ENCODE assay signal across 8 cellular contexts in the genomic region with DNA sequence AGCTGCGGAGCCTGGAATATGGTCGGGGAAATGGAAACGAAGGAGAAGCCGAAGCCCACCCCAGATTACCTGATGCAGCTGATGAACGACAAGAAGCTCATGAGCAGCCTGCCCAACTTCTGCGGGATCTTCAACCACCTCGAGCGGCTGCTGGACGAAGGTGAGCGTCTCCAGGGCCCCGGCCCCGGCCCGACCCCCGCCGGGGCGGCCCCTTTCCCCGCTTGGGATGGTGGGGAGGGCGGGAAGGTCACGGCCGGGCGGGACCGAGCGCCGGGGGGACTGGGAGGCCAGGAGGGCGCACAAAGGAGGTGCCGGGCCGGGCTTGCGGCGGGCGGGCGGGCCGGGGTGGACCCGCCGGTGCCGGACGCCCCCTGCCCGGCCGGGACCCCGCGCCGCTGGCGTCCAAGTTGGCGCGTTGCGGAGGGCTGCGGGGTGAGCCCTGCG. TPM values are rescaled to one million over a fixed set of nuclear protein-coding genes. Genes with fewer than 3 reads are reported as not detected.
A peak's percentile ranks its signal among the peaks of the same experiment; 100 is the strongest.
DNase-seq lines count a peak whose midpoint lies in the region; TF ChIP-seq lines count a peak whose summit lies in the region.

No MANE protein-coding gene starts in this region.

- DNase-seq in activated CD4-positive, CD25-positive, alpha-beta regulatory T cell treated with anti-CD3 and anti-CD28 coated beads, Interleukin-2, amount 50 U/mL, for 72 hours: peak; percentile 46
- DNase-seq in activated CD4-positive, CD25-positive, alpha-beta regulatory T cell (lab: John Stamatoyannopoulos, UW): no peak
- DNase-seq in KBM-7 (peak; percentile 29), iPS-NIHi11 (ENCODE audit: low spot score) (peak; percentile 33), stomach (no peak), NCI-H2196 treated with DMSO at 0.1 percent for 48 hours (lab: John Stamatoyannopoulos, UW; ENCODE audit: unreplicated experiment) (no peak), NCI-H510A treated with DMSO at 0.1 percent for 48 hours (lab: John Stamatoyannopoulos, UW) (no peak)

- H3K4me1 Mint-ChIP-seq in activated naive CD8-positive, alpha-beta T cell (ENCODE audit: low read depth): peaks cover 48% of the 10 kb centered on the region

- peak overlapping the region; percentile 96 to 100 (median 99) for H3K27ac ChIP-seq in stomach

- no peaks in the 10 kb centered on the region for H3K9me3 Mint-ChIP-seq in activated naive CD8-positive, alpha-beta T cell (ENCODE audit: low read depth)

- no peaks in the 10 kb centered on the region for H3K36me3 ChIP-seq in stomach

- WGBS in stomach, 5 donors: 0 to 1% (median 0%) methylated on average over 2 to 47 of the region's 47 CpGs

- intact Hi-C loops in stomach (cut with DNase I; ENCODE audit: low total_unique reads): no loop called here

- TF ChIP-seq EP300 in stomach (IDR thresholded peaks at IDR 0.05): no peak

- no peaks in the 10 kb centered on the region for H3K36me3 Mint-ChIP-seq in activated naive CD8-positive, alpha-beta T cell

- no peaks in the 10 kb centered on the region for H3K9me3 ChIP-seq in stomach

- peaks cover 0 to 45% (median 29%) of the 10 kb centered on the region in 4 donors for H3K4me1 ChIP-seq in stomach

- H3K27ac Mint-ChIP-seq in activated naive CD8-positive, alpha-beta T cell: no peak overlapping the region

- no peak for TF ChIP-seq CTCF in stomach (IDR thresholded peaks at IDR 0.05)

- H3K27me3 ChIP-seq in stomach: no peaks in the 10 kb centered on the region

- H3K4me3 ChIP-seq in stomach: peak overlapping the region; percentile 76 to 97 (median 96)

- H3K4me3 Mint-ChIP-seq in activated naive CD8-positive, alpha-beta T cell: peak overlapping the region; percentile 81

- H3K27me3 Mint-ChIP-seq in activated naive CD8-positive, alpha-beta T cell: no peaks in the 10 kb centered on the region

- no peak for TF ChIP-seq POLR2A in stomach (IDR thresholded peaks at IDR 0.05)

- in situ Hi-C loops in KBM-7 (cut with MboI; ENCODE audit: low pct_unique_long_range_greater_than_20kb, low sequenced_read_pairs): no loop called here

RNA-seq across cellular contexts. Expression of a gene that starts 0.7 kb away (rescaled TPM):
- 100 to 1,000 TPM in 2 of 5 donors, 10 to 100 TPM in 3; 13.9 to 261 (median 76.7) TPM for total RNA-seq in stomach
- 10 to 100 TPM in 2 of 3 donors, 1 to 10 TPM in 1; 8.0 to 25.5 (median 20.2) TPM for polyA plus RNA-seq in stomach

Comparison
In these comparisons a context has a peak if more than half of its experiments do, and no peak if none do; other contexts are left out.
1. DNase-seq: peak in activated CD4-positive, CD25-positive, alpha-beta regulatory T cell treated with anti-CD3 and anti-CD28 coated beads, Interleukin-2, amount 50 U/mL, for 72 hours (single experiment), KBM-7 (single experiment) and iPS-NIHi11 (single experiment); none in activated CD4-positive, CD25-positive, alpha-beta regulatory T cell (0 of 4), stomach (single experiment), NCI-H2196 treated with DMSO at 0.1 percent for 48 hours (single experiment) and NCI-H510A treated with DMSO at 0.1 percent for 48 hours (single experiment).